12 cellular contexts compared by ENCODE assay signal in the genomic region with DNA sequence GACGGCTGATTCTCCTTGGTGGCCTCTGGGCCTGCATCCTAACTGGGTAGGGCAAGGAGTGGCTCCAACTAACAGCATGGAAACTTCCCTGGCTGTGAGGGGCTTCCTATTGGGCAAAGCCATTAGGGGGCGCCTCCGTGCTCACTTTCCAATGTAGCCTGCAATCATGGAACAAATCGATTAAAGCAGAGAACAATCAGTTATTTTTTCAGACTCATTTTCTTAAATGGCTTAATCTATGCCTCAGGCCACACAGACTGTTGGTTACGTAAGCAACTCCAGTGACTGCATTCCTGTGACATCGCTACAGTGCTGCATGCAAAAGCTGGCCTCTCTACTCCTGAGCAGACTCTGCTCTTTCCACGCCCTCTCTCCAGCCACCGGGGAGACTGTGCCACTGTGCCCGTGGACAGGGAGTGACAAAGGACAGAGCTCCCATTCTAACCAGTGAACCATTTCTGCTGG.
DNase-seq lines count a peak whose midpoint lies in the region; ATAC-seq and TF ChIP-seq lines count a peak whose summit lies in the region.
"Had no signal": no experiment of that assay in that cellular context is flagged by ENCODE, and none has a peak within 500 bp of the region (broad histone marks: within the 10 kb centered on the region; RNA-seq: fewer than 3 reads in every experiment).

No MANE protein-coding gene starts in this region.

- H2BK120ac ChIP-seq in IMR-90 (ENCODE audit: low read depth, low read length): peak overlapping the region; percentile 91

- H3K56ac ChIP-seq in IMR-90 (ENCODE audit: extremely low read depth, insufficient read depth, low read length): peak overlapping the region; percentile 59

- peak overlapping the region; percentile 62 for H2AK9ac ChIP-seq in IMR-90 (replicated peaks; ENCODE audit: low read depth, low read length, poor library complexity)

- in situ Hi-C loops in IMR-90 (cut with MboI; ENCODE audit: low sequenced_read_pairs): no loop called here

- peak; percentile 19 for TF ChIP-seq CTCF in C4-2B (conservative IDR thresholded peaks at IDR 0.05)
- peak; percentile 29 for TF ChIP-seq CTCF in IMR-90 (conservative IDR thresholded peaks at IDR 0.05; ENCODE audit: low read depth, low read length)
- TF ChIP-seq CTCF in left lung (IDR thresholded peaks at IDR 0.05): no peak

- H2BK20ac ChIP-seq in IMR-90 (ENCODE audit: low read depth, low read length): peak overlapping the region; percentile 87

- H3K18ac ChIP-seq in IMR-90 (ENCODE audit: low read depth, low read length): peak overlapping the region; percentile 36

- DNase-seq in IMR-90: peak; percentile 81
- DNase-seq in cerebellar cortex (ENCODE audit: low spot score): peak; percentile 31
- no peak for DNase-seq in left lung
- DNase-seq in kidney glomerular epithelial cell (lab: John Stamatoyannopoulos, UW): no peak
- no peak for DNase-seq in T-helper 17 cell
- DNase-seq: activated T-cell treated with anti-CD3 and anti-CD28 coated beads for 4 hours, SIG-M5 had no signal

- intact Hi-C loops in IMR-90 (cut with micrococcal nuclease) (no loop called here), left lung (cut with DNase I) (no loop called here)

- H3K79me1 ChIP-seq in IMR-90 (ENCODE audit: low read depth in 1 of 2, low read length in 2 of 2): no peaks in the 10 kb centered on the region

- peaks cover 2% of the 10 kb centered on the region for H3K36me3 Mint-ChIP-seq in T-helper 17 cell (ENCODE audit: low read depth)

- no peaks in the 10 kb centered on the region for H3K36me3 ChIP-seq in IMR-90 (ENCODE audit: control insufficient read depth, insufficient read depth, low read length)
- H3K36me3 ChIP-seq in left lung: no peaks in the 10 kb centered on the region

- H3K27ac ChIP-seq in C4-2B: no peak overlapping the region
- H3K27ac ChIP-seq in IMR-90 (ENCODE audit: insufficient read depth, low read length): peak overlapping the region; percentile 91
- H3K27ac ChIP-seq in left lung: no peak overlapping the region

- H3K23ac ChIP-seq in IMR-90 (ENCODE audit: low read depth, low read length): peak overlapping the region; percentile 76

- peak overlapping the region; percentile 88 for H2AK5ac ChIP-seq in IMR-90 (ENCODE audit: low read depth, low read length)

- peak overlapping the region; percentile 97 for H2BK5ac ChIP-seq in IMR-90 (ENCODE audit: low read depth, low read length, poor library complexity, severe bottlenecking)

- no peak overlapping the region for H3K4me3 Mint-ChIP-seq in T-helper 17 cell
- H3K4me3 Mint-ChIP-seq: IgD-negative memory B cell, nephron had no signal

- peak overlapping the region; percentile 13 for H4K5ac ChIP-seq in IMR-90 (ENCODE audit: low read depth, low read length)

- peak overlapping the region; percentile 86 for H2AFZ ChIP-seq in IMR-90 (replicated peaks; ENCODE audit: low read length, poor library complexity)

- H4K8ac ChIP-seq in IMR-90 (ENCODE audit: low read depth in 2 of 2, low read length in 2 of 2): peak overlapping the region; percentile 67 to 87

- no peak overlapping the region for H3K4me3 ChIP-seq in IMR-90 (ENCODE audit: insufficient read depth, low read depth, low read length)
- H3K4me3 ChIP-seq in left lung: no peak overlapping the region

- H3K9me1 ChIP-seq in IMR-90 (ENCODE audit: insufficient read depth, low read length): peaks cover 13% of the 10 kb centered on the region

- BruUV-seq in IMR-90 (replicated peaks; lab: Mats Ljungman, UMichigan): no TSS peak

- H3K9ac ChIP-seq in IMR-90 (ENCODE audit: low read depth, low read length): peak overlapping the region; percentile 26; the same call in 1 of the 2 replicates

- no peak overlapping the region for H3K27ac Mint-ChIP-seq in T-helper 17 cell
- H3K27ac Mint-ChIP-seq: IgD-negative memory B cell, nephron had no signal

- POLR2A ChIA-PET in IMR-90 (lab: Charles Lee; ENCODE audit: unreplicated experiment): no interaction called here

- H3K4me2 ChIP-seq in IMR-90 (ENCODE audit: low read depth, low read length): peak overlapping the region; percentile 14

- peaks cover 7% of the 10 kb centered on the region for H4K20me1 ChIP-seq in IMR-90 (ENCODE audit: insufficient read depth, low read length)

- peaks cover 45% of the 10 kb centered on the region for H3K27me3 Mint-ChIP-seq in T-helper 17 cell

- no peaks in the 10 kb centered on the region for H3K27me3 ChIP-seq in IMR-90 (ENCODE audit: control insufficient read depth, insufficient read depth, low read length)
- no peaks in the 10 kb centered on the region for H3K27me3 ChIP-seq in left lung

- 0 out of 2 replicates have a peak overlapping the region, but pooled peaks have one; percentile 57 for H3K14ac ChIP-seq in IMR-90 (replicated peaks; ENCODE audit: low read depth, low read length)

- TF ChIP-seq POLR2A in IMR-90 (IDR thresholded peaks at IDR 0.05; ENCODE audit: low read depth, low read length) (no peak), GM18505 (IDR thresholded peaks at IDR 0.05; ENCODE audit: borderline replicate concordance, extremely low read depth, insufficient read depth, insufficient read length) (no peak)

- CTCF ChIA-PET in IMR-90 (lab: Yijun Ruan, JAX): interaction anchor here (1.1 kb wide), 1 partner anchor 33 kb away, joined by 3 read pairs; no protein-coding TSS in a partner anchor

- WGBS in IMR-90 (ENCODE audit: extremely low coverage in 2 of 2, insufficient read length in 1 of 2), 2 experiments: 28% methylated on average over 5 of the region's 9 CpGs; no CpG with 5 or more reads in 1 of the 2 experiments

- dilution Hi-C loops in IMR-90 (cut with HindIII; ENCODE audit: low sequenced_read_pairs, unreplicated experiment): no loop called here

- H2BK15ac ChIP-seq in IMR-90 (ENCODE audit: low read depth, low read length): peak overlapping the region; percentile 81; the same call in 2 of the 3 replicates

- H3K9me3 ChIP-seq in IMR-90 (ENCODE audit: control insufficient read depth, insufficient read depth, low read length) (no peaks in the 10 kb centered on the region), left lung (no peaks in the 10 kb centered on the region), T-helper 17 cell (ENCODE audit: control insufficient read depth, low read length, poor library complexity, severe bottlenecking) (no peaks in the 10 kb centered on the region)

- ATAC-seq in IMR-90 (ENCODE audit: low read depth) (peak; percentile 76), left lung (peak; percentile 89), GM18505 (IDR thresholded peaks at IDR 0.05; ENCODE audit: unreplicated experiment) (no peak), HG03175 (IDR thresholded peaks at IDR 0.05; ENCODE audit: unreplicated experiment) (no peak), T-helper 17 cell (no peak)

- no peaks in the 10 kb centered on the region for H3K4me1 Mint-ChIP-seq in T-helper 17 cell
- H3K4me1 Mint-ChIP-seq: IgD-negative memory B cell, nephron had no signal

- TF ChIP-seq RAD21 in IMR-90 (IDR thresholded peaks at IDR 0.05; ENCODE audit: low read length): no peak

- peak overlapping the region; percentile 96 for H4K91ac ChIP-seq in IMR-90 (ENCODE audit: insufficient read depth, low read depth, low read length)

- peak overlapping the region; percentile 93 for H3K4ac ChIP-seq in IMR-90 (ENCODE audit: low read depth, low read length)

- H3K4me1 ChIP-seq in IMR-90 (ENCODE audit: control insufficient read depth, insufficient read depth, low read length): peaks cover 18% of the 10 kb centered on the region
- H3K4me1 ChIP-seq in left lung: no peaks in the 10 kb centered on the region

TF ChIP-seq in IMR-90, 13 proteins besides CTCF, POLR2A, EP300 and RAD21:
- TF ChIP-seq, protein P1, sequence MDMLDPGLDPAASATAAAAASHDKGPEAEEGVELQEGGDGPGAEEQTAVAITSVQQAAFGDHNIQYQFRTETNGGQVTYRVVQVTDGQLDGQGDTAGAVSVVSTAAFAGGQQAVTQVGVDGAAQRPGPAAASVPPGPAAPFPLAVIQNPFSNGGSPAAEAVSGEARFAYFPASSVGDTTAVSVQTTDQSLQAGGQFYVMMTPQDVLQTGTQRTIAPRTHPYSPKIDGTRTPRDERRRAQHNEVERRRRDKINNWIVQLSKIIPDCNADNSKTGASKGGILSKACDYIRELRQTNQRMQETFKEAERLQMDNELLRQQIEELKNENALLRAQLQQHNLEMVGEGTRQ (IDR thresholded peaks at IDR 0.05; ENCODE audit: low read depth, low read length): no peak
- peak; percentile 71; the same call in 1 of the 2 replicates for TF ChIP-seq CEBPB (IDR thresholded peaks at IDR 0.05; ENCODE audit: low read depth, low read length)

Comparison
In these comparisons a context has a peak if more than half of its experiments do, and no peak if none do; other contexts are left out.
1. CTCF ChIP-seq: peak in C4-2B (single experiment) and IMR-90 (single experiment); none in left lung (0 of 2).
2. ATAC-seq: peak in IMR-90 (single experiment) and left lung (single experiment); none in GM18505 (single experiment), HG03175 (single experiment) and T-helper 17 cell (single experiment).
3. DNase-seq: peak in IMR-90 (single experiment) and cerebellar cortex (single experiment); none in left lung (0 of 2), kidney glomerular epithelial cell (single experiment) and T-helper 17 cell (0 of 3).